ENCODE assay signal across 1 cellular context in genomic region chr22:37192741-37193140, GRCh38.
TF ChIP-seq lines count a peak whose summit lies in the region.

No MANE protein-coding gene starts in this region.

TF ChIP-seq in GM12891, 5 proteins besides CTCF, POLR2A, EP300 and RAD21 (continued from another document):
- TF ChIP-seq SPI1 (IDR thresholded peaks at IDR 0.05; ENCODE audit: low read depth, low read length) = no peak
